Comparison of ENCODE assay signal across 11 cellular contexts in genomic region chr17:14307560-14308024, GRCh38. TPM values are rescaled to one million over a fixed set of nuclear protein-coding genes. Genes with fewer than 3 reads are reported as not detected.
DNase-seq lines count a peak whose midpoint lies in the region; ATAC-seq and TF ChIP-seq lines count a peak whose summit lies in the region.
"Had no signal": no experiment of that assay in that cellular context is flagged by ENCODE, and none has a peak within 500 bp of the region (broad histone marks: within the 10 kb centered on the region; RNA-seq: fewer than 3 reads in every experiment).

No MANE protein-coding gene starts in this region.

- H3K9ac ChIP-seq in MM.1S (ENCODE audit: low read length) = no peak overlapping the region

- no peaks in the 10 kb centered on the region for H3F3A ChIP-seq in MM.1S (ENCODE audit: insufficient read depth, low read length)

- ATAC-seq in CD8-positive, alpha-beta T cell = no peak
- ATAC-seq in HG02840 (IDR thresholded peaks at IDR 0.05; ENCODE audit: low FRiP score, unreplicated experiment) = no peak

- H4K20me1 ChIP-seq in MM.1S (ENCODE audit: insufficient read depth, low read length) = no peaks in the 10 kb centered on the region

- no peaks in the 10 kb centered on the region for H3K27me3 Mint-ChIP-seq in CD8-positive, alpha-beta T cell (ENCODE audit: low read depth)
- no peaks in the 10 kb centered on the region for H3K27me3 Mint-ChIP-seq in chondrocyte (ENCODE audit: low read depth)
- H3K27me3 Mint-ChIP-seq in neural crest cell (ENCODE audit: low read depth) = peaks cover 31% of the 10 kb centered on the region

- no peak overlapping the region for H2AFZ ChIP-seq in MM.1S (ENCODE audit: low read length)

- no peak overlapping the region for H3K27ac ChIP-seq in CD8-positive, alpha-beta T cell (ENCODE audit: low read depth, low read length)
- H3K27ac ChIP-seq in left ventricle myocardium inferior (replicated peaks) (no peak overlapping the region), MM.1S (ENCODE audit: low read length) (no peak overlapping the region)

- peaks cover 73% of the 10 kb centered on the region for H3K4me1 Mint-ChIP-seq in CD8-positive, alpha-beta T cell (ENCODE audit: low read depth)
- H3K4me1 Mint-ChIP-seq in chondrocyte (ENCODE audit: low read depth) (peaks cover 63% of the 10 kb centered on the region), neural crest cell (peaks cover 75% of the 10 kb centered on the region)

- no peaks in the 10 kb centered on the region for H3K36me3 ChIP-seq in CD8-positive, alpha-beta T cell (ENCODE audit: insufficient read depth, low read length)
- H3K36me3 ChIP-seq in left ventricle myocardium inferior (no peaks in the 10 kb centered on the region), MM.1S (replicated peaks; ENCODE audit: insufficient read depth, low read length) (no peaks in the 10 kb centered on the region)

- no peaks in the 10 kb centered on the region for H3K9me2 ChIP-seq in MM.1S (replicated peaks; ENCODE audit: insufficient read depth, low read length)

- POLR2A ChIA-PET in CD8-positive, alpha-beta T cell (lab: Charles Lee) = no interaction called here

- DNase-seq in CD8-positive, alpha-beta T cell = no peak
- DNase-seq in M059J (ENCODE audit: low read depth) (peak; percentile 81), chondrocyte (ENCODE audit: low spot score) (no peak), neural crest cell (ENCODE audit: low read depth, low spot score) (no peak), cardiac septum (ENCODE audit: low spot score) (no peak), left ventricle myocardium inferior (no peak), MM.1S (no peak)
- DNase-seq: activated CD4-positive, CD25-positive, alpha-beta regulatory T cell treated with anti-CD3 and anti-CD28 coated beads, Interleukin-2, amount 50 U/mL, for 72 hours; MV-4-11; naive B cell had no signal

- CTCF ChIA-PET in CD8-positive, alpha-beta T cell (lab: Charles Lee) = interaction anchor here (1.2 kb wide), 1 partner anchor 505 kb away, joined by 5 read pairs; no protein-coding TSS in a partner anchor

- peaks cover 35% of the 10 kb centered on the region for H3K36me3 Mint-ChIP-seq in CD8-positive, alpha-beta T cell
- H3K36me3 Mint-ChIP-seq in chondrocyte (ENCODE audit: low read depth) (peaks cover 3% of the 10 kb centered on the region), neural crest cell (ENCODE audit: low read depth) (peaks cover 19% of the 10 kb centered on the region)
- H3K36me3 Mint-ChIP-seq: naive B cell had no signal

- no peaks in the 10 kb centered on the region for H3K27me3 ChIP-seq in CD8-positive, alpha-beta T cell (ENCODE audit: insufficient read depth, low read length)
- H3K27me3 ChIP-seq in left ventricle myocardium inferior (ENCODE audit: low read depth) = peaks cover 52% of the 10 kb centered on the region
- no peaks in the 10 kb centered on the region for H3K27me3 ChIP-seq in MM.1S (replicated peaks; ENCODE audit: insufficient read depth, low read length)

- peaks cover 54% of the 10 kb centered on the region for H3K4me1 ChIP-seq in CD8-positive, alpha-beta T cell (ENCODE audit: insufficient read depth, low read length)
- peaks cover 58% of the 10 kb centered on the region for H3K4me1 ChIP-seq in left ventricle myocardium inferior
- H3K4me1 ChIP-seq in MM.1S (ENCODE audit: low read length) = no peaks in the 10 kb centered on the region

- no peaks in the 10 kb centered on the region for H3K79me2 ChIP-seq in MM.1S (ENCODE audit: low read length)

- TF ChIP-seq CTCF in CD8-positive, alpha-beta T cell (IDR thresholded peaks at IDR 0.05) = no peak
- TF ChIP-seq CTCF in chondrocyte (IDR thresholded peaks at IDR 0.05) = no peak
- TF ChIP-seq CTCF in neural crest cell (conservative IDR thresholded peaks at IDR 0.05) = no peak
- TF ChIP-seq CTCF in left ventricle myocardium inferior (IDR thresholded peaks at IDR 0.05; ENCODE audit: borderline replicate concordance) = no peak
- TF ChIP-seq CTCF in MM.1S (IDR thresholded peaks at IDR 0.05; ENCODE audit: low read length) = no peak

- no peaks in the 10 kb centered on the region for H3K9me3 Mint-ChIP-seq in CD8-positive, alpha-beta T cell
- H3K9me3 Mint-ChIP-seq in chondrocyte (ENCODE audit: low read depth) (no peaks in the 10 kb centered on the region), neural crest cell (no peaks in the 10 kb centered on the region)

- H3K4me3 Mint-ChIP-seq in CD8-positive, alpha-beta T cell = peak overlapping the region; percentile 26
- H3K4me3 Mint-ChIP-seq in chondrocyte (ENCODE audit: unreplicated experiment) (peak overlapping the region; percentile 80), neural crest cell (peak overlapping the region; percentile 86)

- no peaks in the 10 kb centered on the region for H3K9me3 ChIP-seq in CD8-positive, alpha-beta T cell (ENCODE audit: low read length)
- no peaks in the 10 kb centered on the region for H3K9me3 ChIP-seq in left ventricle myocardium inferior (replicated peaks)
- no peaks in the 10 kb centered on the region for H3K9me3 ChIP-seq in MM.1S (replicated peaks; ENCODE audit: insufficient read depth, low read length)

- no peak overlapping the region for H3K4me2 ChIP-seq in MM.1S (ENCODE audit: low read depth, low read length)

- no peak overlapping the region for H3K27ac Mint-ChIP-seq in CD8-positive, alpha-beta T cell
- H3K27ac Mint-ChIP-seq in chondrocyte (ENCODE audit: unreplicated experiment) (peak overlapping the region; percentile 97), neural crest cell (ENCODE audit: unreplicated experiment) (no peak overlapping the region)

- H3K4me3 ChIP-seq in CD8-positive, alpha-beta T cell (ENCODE audit: low read depth, low read length) = no peak overlapping the region
- H3K4me3 ChIP-seq in left ventricle myocardium inferior (no peak overlapping the region), MM.1S (ENCODE audit: low read length) (no peak overlapping the region)

- intact Hi-C loops in CD8-positive, alpha-beta T cell (cut with DNase I, micrococcal nuclease) = loop anchor here (2.0 to 10.0 kb wide), 3 partner anchors 121 to 477 kb away; no protein-coding TSS in a partner anchor
- intact Hi-C loops in cardiac septum (cut with DNase I) (loop anchor here (10.0 kb wide), 1 partner anchor 963 kb away; no protein-coding TSS in a partner anchor), left ventricle myocardium inferior (cut with micrococcal nuclease) (loop anchor here (10.0 kb wide), 1 partner anchor 973 kb away; no protein-coding TSS in a partner anchor)

RNA-seq across cellular contexts. Expression of gene HS3ST3B1, which starts 6.7 kb away (rescaled TPM):
- total RNA-seq in CD8-positive, alpha-beta T cell = 1 to 10 TPM; 8.1 to 8.4 TPM
- total RNA-seq in M059J (2014; rRNA removed; shearing (Covaris generic)) = 3.3 and 8.2 TPM in 2 replicates
- total RNA-seq in chondrocyte = 25.6 to 45.6 TPM (median 27.1 TPM) in 3 replicates
- 57.0 and 58.3 TPM in 2 replicates for total RNA-seq in neural crest cell
- 2.6 TPM for total RNA-seq in cardiac septum
- 1.2 TPM for total RNA-seq in left ventricle myocardium inferior

Comparison
In these comparisons a context has a peak if more than half of its experiments do, and no peak if none do; other contexts are left out.
1. H3K4me3 Mint-ChIP-seq: peak in every context shown above with its lines; median percentile 86 in neural crest cell; 80 in chondrocyte; 26 in CD8-positive, alpha-beta T cell.